In the genomic region with DNA sequence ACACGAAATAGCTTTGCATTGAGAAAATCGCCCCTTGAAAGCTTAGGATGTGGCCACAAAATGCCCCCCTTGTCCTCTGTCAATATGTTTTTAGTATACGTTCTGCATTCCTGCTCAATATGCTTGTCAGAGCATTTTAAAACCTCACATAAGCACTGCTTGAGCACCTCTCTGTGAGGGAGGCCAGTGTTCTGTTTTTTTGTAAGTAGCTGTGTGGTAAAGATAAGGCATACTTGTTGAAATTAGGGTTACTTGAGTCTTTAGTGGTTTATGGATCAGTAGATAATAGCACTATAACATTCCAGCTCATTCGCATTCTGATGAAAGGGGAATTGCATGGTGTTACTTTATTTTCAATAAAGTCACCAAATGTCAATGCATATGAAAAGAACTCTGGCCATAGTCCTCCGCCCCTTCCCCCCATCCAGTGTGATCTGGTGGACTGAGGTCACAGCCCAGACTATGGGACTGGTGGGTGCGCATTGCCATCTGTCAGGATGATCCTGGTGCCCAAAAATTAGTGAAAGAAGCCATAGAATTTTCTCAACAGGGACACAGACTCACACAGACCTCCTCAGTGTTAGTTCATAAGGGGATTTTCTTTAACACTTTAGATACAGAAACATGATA, we compare ENCODE assay signal across 1 cellular context.
A peak's percentile ranks its signal among the peaks of the same experiment; 100 is the strongest.
TF ChIP-seq lines count a peak whose summit lies in the region.

No MANE protein-coding gene starts in this region.

TF ChIP-seq in HEK293, 187 proteins besides CTCF, POLR2A, EP300 and RAD21 (continued from another document):
- TF ChIP-seq, protein P1, sequence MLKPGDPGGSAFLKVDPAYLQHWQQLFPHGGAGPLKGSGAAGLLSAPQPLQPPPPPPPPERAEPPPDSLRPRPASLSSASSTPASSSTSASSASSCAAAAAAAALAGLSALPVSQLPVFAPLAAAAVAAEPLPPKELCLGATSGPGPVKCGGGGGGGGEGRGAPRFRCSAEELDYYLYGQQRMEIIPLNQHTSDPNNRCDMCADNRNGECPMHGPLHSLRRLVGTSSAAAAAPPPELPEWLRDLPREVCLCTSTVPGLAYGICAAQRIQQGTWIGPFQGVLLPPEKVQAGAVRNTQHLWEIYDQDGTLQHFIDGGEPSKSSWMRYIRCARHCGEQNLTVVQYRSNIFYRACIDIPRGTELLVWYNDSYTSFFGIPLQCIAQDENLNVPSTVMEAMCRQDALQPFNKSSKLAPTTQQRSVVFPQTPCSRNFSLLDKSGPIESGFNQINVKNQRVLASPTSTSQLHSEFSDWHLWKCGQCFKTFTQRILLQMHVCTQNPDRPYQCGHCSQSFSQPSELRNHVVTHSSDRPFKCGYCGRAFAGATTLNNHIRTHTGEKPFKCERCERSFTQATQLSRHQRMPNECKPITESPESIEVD (tag by site-specific recombination; IDR thresholded peaks at IDR 0.05) = 0 out of 2 replicates have a peak, but pooled peaks have one; percentile 8
- TF ChIP-seq KLF8 (tag by site-specific recombination; IDR thresholded peaks at IDR 0.05) = no peak
- TF ChIP-seq GLIS1 (tag by site-specific recombination; IDR thresholded peaks at IDR 0.05) = peak; percentile 41; the same call in 1 of the 2 replicates
